In genomic region chr22:39825661-39826102, GRCh38 we compare ENCODE assay signal across 1 cellular context.
TF ChIP-seq lines count a peak whose summit lies in the region.

No MANE protein-coding gene starts in this region.

TF ChIP-seq in GM12878, 131 proteins besides CTCF, POLR2A, EP300 and RAD21 (continued from another document):
- TF ChIP-seq, protein P1, sequence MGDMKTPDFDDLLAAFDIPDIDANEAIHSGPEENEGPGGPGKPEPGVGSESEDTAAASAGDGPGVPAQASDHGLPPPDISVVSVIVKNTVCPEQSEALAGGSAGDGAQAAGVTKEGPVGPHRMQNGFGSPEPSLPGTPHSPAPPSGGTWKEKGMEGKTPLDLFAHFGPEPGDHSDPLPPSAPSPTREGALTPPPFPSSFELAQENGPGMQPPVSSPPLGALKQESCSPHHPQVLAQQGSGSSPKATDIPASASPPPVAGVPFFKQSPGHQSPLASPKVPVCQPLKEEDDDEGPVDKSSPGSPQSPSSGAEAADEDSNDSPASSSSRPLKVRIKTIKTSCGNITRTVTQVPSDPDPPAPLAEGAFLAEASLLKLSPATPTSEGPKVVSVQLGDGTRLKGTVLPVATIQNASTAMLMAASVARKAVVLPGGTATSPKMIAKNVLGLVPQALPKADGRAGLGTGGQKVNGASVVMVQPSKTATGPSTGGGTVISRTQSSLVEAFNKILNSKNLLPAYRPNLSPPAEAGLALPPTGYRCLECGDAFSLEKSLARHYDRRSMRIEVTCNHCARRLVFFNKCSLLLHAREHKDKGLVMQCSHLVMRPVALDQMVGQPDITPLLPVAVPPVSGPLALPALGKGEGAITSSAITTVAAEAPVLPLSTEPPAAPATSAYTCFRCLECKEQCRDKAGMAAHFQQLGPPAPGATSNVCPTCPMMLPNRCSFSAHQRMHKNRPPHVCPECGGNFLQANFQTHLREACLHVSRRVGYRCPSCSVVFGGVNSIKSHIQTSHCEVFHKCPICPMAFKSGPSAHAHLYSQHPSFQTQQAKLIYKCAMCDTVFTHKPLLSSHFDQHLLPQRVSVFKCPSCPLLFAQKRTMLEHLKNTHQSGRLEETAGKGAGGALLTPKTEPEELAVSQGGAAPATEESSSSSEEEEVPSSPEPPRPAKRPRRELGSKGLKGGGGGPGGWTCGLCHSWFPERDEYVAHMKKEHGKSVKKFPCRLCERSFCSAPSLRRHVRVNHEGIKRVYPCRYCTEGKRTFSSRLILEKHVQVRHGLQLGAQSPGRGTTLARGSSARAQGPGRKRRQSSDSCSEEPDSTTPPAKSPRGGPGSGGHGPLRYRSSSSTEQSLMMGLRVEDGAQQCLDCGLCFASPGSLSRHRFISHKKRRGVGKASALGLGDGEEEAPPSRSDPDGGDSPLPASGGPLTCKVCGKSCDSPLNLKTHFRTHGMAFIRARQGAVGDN (IDR thresholded peaks at IDR 0.05), result peak; percentile 66; the same call in 1 of the 2 replicates
- TF ChIP-seq TCF7 (IDR thresholded peaks at IDR 0.05; ENCODE audit: borderline replicate concordance), result no peak
- TF ChIP-seq BHLHE40 (IDR thresholded peaks at IDR 0.05; ENCODE audit: borderline replicate concordance in 1 of 2, low read depth in 2 of 2, low read length in 1 of 2), result peak in 1 of 2 experiments; percentile 10; a peak in 1 of 4 replicates
- TF ChIP-seq, protein P2, sequence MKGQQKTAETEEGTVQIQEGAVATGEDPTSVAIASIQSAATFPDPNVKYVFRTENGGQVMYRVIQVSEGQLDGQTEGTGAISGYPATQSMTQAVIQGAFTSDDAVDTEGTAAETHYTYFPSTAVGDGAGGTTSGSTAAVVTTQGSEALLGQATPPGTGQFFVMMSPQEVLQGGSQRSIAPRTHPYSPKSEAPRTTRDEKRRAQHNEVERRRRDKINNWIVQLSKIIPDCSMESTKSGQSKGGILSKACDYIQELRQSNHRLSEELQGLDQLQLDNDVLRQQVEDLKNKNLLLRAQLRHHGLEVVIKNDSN (IDR thresholded peaks at IDR 0.05; ENCODE audit: borderline replicate concordance, extremely low read length, insufficient read depth, low read depth, low read length), result no peak
- TF ChIP-seq HDAC6 (IDR thresholded peaks at IDR 0.05; ENCODE audit: unreplicated experiment), result no peak
- TF ChIP-seq, protein P3, sequence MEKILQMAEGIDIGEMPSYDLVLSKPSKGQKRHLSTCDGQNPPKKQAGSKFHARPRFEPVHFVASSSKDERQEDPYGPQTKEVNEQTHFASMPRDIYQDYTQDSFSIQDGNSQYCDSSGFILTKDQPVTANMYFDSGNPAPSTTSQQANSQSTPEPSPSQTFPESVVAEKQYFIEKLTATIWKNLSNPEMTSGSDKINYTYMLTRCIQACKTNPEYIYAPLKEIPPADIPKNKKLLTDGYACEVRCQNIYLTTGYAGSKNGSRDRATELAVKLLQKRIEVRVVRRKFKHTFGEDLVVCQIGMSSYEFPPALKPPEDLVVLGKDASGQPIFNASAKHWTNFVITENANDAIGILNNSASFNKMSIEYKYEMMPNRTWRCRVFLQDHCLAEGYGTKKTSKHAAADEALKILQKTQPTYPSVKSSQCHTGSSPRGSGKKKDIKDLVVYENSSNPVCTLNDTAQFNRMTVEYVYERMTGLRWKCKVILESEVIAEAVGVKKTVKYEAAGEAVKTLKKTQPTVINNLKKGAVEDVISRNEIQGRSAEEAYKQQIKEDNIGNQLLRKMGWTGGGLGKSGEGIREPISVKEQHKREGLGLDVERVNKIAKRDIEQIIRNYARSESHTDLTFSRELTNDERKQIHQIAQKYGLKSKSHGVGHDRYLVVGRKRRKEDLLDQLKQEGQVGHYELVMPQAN (conservative IDR thresholded peaks at IDR 0.05), result no peak
- no peak for TF ChIP-seq SP1 (IDR thresholded peaks at IDR 0.05; ENCODE audit: low read depth, low read length)
- TF ChIP-seq MTA2 (IDR thresholded peaks at IDR 0.05; ENCODE audit: low read depth), result peak; percentile 85
- peak; percentile 91 for TF ChIP-seq RUNX3 (IDR thresholded peaks at IDR 0.05; ENCODE audit: low read length)
- no peak for TF ChIP-seq TCF3 (IDR thresholded peaks at IDR 0.05; ENCODE audit: borderline replicate concordance, insufficient read depth, low read depth, low read length)
- TF ChIP-seq, protein P4, sequence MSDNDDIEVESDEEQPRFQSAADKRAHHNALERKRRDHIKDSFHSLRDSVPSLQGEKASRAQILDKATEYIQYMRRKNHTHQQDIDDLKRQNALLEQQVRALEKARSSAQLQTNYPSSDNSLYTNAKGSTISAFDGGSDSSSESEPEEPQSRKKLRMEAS (IDR thresholded peaks at IDR 0.05; ENCODE audit: low read depth, low read length), result no peak
- TF ChIP-seq NFIC (IDR thresholded peaks at IDR 0.05; ENCODE audit: low read depth, low read length), result peak; percentile 77
- no peak for TF ChIP-seq EGR1 (IDR thresholded peaks at IDR 0.05; ENCODE audit: borderline replicate concordance in 1 of 2, low read depth in 2 of 2, low read length in 2 of 2)
- peak; percentile 41; the same call in 1 of the 2 replicates for TF ChIP-seq TBL1XR1 (IDR thresholded peaks at IDR 0.05; ENCODE audit: low read depth, low read length)
- TF ChIP-seq, protein P5, sequence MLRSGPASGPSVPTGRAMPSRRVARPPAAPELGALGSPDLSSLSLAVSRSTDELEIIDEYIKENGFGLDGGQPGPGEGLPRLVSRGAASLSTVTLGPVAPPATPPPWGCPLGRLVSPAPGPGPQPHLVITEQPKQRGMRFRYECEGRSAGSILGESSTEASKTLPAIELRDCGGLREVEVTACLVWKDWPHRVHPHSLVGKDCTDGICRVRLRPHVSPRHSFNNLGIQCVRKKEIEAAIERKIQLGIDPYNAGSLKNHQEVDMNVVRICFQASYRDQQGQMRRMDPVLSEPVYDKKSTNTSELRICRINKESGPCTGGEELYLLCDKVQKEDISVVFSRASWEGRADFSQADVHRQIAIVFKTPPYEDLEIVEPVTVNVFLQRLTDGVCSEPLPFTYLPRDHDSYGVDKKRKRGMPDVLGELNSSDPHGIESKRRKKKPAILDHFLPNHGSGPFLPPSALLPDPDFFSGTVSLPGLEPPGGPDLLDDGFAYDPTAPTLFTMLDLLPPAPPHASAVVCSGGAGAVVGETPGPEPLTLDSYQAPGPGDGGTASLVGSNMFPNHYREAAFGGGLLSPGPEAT (IDR thresholded peaks at IDR 0.05; ENCODE audit: low read depth), result peak; percentile 60
- TF ChIP-seq CREM (IDR thresholded peaks at IDR 0.05; ENCODE audit: low read depth), result peak; percentile 39; the same call in 1 of the 2 replicates
- TF ChIP-seq, protein P6, sequence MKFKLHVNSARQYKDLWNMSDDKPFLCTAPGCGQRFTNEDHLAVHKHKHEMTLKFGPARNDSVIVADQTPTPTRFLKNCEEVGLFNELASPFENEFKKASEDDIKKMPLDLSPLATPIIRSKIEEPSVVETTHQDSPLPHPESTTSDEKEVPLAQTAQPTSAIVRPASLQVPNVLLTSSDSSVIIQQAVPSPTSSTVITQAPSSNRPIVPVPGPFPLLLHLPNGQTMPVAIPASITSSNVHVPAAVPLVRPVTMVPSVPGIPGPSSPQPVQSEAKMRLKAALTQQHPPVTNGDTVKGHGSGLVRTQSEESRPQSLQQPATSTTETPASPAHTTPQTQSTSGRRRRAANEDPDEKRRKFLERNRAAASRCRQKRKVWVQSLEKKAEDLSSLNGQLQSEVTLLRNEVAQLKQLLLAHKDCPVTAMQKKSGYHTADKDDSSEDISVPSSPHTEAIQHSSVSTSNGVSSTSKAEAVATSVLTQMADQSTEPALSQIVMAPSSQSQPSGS (IDR thresholded peaks at IDR 0.05; ENCODE audit: low read length), result peak; percentile 51; the same call in 1 of the 2 replicates
- TF ChIP-seq, protein P7, sequence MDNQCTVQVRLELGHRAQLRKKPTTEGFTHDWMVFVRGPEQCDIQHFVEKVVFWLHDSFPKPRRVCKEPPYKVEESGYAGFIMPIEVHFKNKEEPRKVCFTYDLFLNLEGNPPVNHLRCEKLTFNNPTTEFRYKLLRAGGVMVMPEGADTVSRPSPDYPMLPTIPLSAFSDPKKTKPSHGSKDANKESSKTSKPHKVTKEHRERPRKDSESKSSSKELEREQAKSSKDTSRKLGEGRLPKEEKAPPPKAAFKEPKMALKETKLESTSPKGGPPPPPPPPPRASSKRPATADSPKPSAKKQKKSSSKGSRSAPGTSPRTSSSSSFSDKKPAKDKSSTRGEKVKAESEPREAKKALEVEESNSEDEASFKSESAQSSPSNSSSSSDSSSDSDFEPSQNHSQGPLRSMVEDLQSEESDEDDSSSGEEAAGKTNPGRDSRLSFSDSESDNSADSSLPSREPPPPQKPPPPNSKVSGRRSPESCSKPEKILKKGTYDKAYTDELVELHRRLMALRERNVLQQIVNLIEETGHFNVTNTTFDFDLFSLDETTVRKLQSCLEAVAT (IDR thresholded peaks at IDR 0.05), result peak; percentile 88
- peak; percentile 56 for TF ChIP-seq MEF2B (IDR thresholded peaks at IDR 0.05; ENCODE audit: partially characterized antibody, poor library complexity, severe bottlenecking)
- no peak for TF ChIP-seq CHD4 (IDR thresholded peaks at IDR 0.05)
- TF ChIP-seq ETV6 (conservative IDR thresholded peaks at IDR 0.05 in 1 of 2, IDR thresholded peaks at IDR 0.05 in 1 of 2; ENCODE audit: borderline replicate concordance in 1 of 2, low read depth in 1 of 2), result no peak
- no peak for TF ChIP-seq FOS (IDR thresholded peaks at IDR 0.05; ENCODE audit: borderline replicate concordance, extremely low read depth, insufficient read length)
- TF ChIP-seq PKNOX1 (IDR thresholded peaks at IDR 0.05), result peak; percentile 79; the same call in 1 of the 2 replicates
- TF ChIP-seq, protein P8, sequence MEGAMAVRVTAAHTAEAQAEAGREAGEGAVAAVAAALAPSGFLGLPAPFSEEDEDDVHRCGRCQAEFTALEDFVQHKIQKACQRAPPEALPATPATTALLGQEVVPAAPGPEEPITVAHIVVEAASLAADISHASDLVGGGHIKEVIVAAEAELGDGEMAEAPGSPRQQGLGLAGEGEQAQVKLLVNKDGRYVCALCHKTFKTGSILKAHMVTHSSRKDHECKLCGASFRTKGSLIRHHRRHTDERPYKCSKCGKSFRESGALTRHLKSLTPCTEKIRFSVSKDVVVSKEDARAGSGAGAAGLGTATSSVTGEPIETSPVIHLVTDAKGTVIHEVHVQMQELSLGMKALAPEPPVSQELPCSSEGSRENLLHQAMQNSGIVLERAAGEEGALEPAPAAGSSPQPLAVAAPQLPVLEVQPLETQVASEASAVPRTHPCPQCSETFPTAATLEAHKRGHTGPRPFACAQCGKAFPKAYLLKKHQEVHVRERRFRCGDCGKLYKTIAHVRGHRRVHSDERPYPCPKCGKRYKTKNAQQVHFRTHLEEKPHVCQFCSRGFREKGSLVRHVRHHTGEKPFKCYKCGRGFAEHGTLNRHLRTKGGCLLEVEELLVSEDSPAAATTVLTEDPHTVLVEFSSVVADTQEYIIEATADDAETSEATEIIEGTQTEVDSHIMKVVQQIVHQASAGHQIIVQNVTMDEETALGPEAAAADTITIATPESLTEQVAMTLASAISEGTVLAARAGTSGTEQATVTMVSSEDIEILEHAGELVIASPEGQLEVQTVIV (IDR thresholded peaks at IDR 0.05; ENCODE audit: borderline replicate concordance, partially characterized antibody), result no peak
- TF ChIP-seq ATF7 (IDR thresholded peaks at IDR 0.05; ENCODE audit: low read depth), result peak; percentile 62
- TF ChIP-seq, protein P9, sequence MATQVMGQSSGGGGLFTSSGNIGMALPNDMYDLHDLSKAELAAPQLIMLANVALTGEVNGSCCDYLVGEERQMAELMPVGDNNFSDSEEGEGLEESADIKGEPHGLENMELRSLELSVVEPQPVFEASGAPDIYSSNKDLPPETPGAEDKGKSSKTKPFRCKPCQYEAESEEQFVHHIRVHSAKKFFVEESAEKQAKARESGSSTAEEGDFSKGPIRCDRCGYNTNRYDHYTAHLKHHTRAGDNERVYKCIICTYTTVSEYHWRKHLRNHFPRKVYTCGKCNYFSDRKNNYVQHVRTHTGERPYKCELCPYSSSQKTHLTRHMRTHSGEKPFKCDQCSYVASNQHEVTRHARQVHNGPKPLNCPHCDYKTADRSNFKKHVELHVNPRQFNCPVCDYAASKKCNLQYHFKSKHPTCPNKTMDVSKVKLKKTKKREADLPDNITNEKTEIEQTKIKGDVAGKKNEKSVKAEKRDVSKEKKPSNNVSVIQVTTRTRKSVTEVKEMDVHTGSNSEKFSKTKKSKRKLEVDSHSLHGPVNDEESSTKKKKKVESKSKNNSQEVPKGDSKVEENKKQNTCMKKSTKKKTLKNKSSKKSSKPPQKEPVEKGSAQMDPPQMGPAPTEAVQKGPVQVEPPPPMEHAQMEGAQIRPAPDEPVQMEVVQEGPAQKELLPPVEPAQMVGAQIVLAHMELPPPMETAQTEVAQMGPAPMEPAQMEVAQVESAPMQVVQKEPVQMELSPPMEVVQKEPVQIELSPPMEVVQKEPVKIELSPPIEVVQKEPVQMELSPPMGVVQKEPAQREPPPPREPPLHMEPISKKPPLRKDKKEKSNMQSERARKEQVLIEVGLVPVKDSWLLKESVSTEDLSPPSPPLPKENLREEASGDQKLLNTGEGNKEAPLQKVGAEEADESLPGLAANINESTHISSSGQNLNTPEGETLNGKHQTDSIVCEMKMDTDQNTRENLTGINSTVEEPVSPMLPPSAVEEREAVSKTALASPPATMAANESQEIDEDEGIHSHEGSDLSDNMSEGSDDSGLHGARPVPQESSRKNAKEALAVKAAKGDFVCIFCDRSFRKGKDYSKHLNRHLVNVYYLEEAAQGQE (IDR thresholded peaks at IDR 0.05; ENCODE audit: low read depth, low read length), result no peak
- TF ChIP-seq PAX5 (IDR thresholded peaks at IDR 0.05; ENCODE audit: borderline replicate concordance, low read depth, low read length), result peak; percentile 31; the same call in 1 of the 2 replicates
- TF ChIP-seq, protein P10, sequence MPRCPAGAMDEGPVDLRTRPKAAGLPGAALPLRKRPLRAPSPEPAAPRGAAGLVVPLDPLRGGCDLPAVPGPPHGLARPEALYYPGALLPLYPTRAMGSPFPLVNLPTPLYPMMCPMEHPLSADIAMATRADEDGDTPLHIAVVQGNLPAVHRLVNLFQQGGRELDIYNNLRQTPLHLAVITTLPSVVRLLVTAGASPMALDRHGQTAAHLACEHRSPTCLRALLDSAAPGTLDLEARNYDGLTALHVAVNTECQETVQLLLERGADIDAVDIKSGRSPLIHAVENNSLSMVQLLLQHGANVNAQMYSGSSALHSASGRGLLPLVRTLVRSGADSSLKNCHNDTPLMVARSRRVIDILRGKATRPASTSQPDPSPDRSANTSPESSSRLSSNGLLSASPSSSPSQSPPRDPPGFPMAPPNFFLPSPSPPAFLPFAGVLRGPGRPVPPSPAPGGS (IDR thresholded peaks at IDR 0.05; ENCODE audit: borderline replicate concordance, insufficient read depth, low read depth, low read length, poor library complexity, severe bottlenecking), result no peak
- TF ChIP-seq TARDBP (IDR thresholded peaks at IDR 0.05; ENCODE audit: borderline replicate concordance), result no peak
TF ChIP-seq in GM12878: peak in this region for 34.
